In genomic region chr1:23957096-23957495, GRCh38 we compare ENCODE assay signal across 1 cellular context.
TF ChIP-seq lines count a peak whose summit lies in the region.

No MANE protein-coding gene starts in this region.

TF ChIP-seq in HepG2, 621 proteins besides CTCF, POLR2A, EP300 and RAD21:
- TF ChIP-seq NAIF1 (CRISPR knock-in tag; IDR thresholded peaks at IDR 0.05; ENCODE audit: borderline replicate concordance) (no peak), ARNT2 (CRISPR knock-in tag; IDR thresholded peaks at IDR 0.05; ENCODE audit: low read depth) (no peak), ZNF230 (CRISPR knock-in tag; IDR thresholded peaks at IDR 0.05) (no peak), TRIM24 (CRISPR knock-in tag; IDR thresholded peaks at IDR 0.05) (no peak), RNF2 (conservative IDR thresholded peaks at IDR 0.05; ENCODE audit: low read depth) (no peak), HHEX (CRISPR knock-in tag; IDR thresholded peaks at IDR 0.05) (no peak), ZNF513 (CRISPR knock-in tag; conservative IDR thresholded peaks at IDR 0.05) (no peak), HNRNPH1 (optimal IDR thresholded peaks at IDR 0.05; ENCODE audit: low read depth, low read length) (no peak), ZNF678 (CRISPR knock-in tag; IDR thresholded peaks at IDR 0.05) (no peak), ZNF350 (CRISPR knock-in tag; IDR thresholded peaks at IDR 0.05; ENCODE audit: borderline replicate concordance, low read depth) (no peak), SOX5 (CRISPR knock-in tag; IDR thresholded peaks at IDR 0.05; ENCODE audit: borderline replicate concordance) (no peak), NR2F6 (IDR thresholded peaks at IDR 0.05) (no peak), NR2F6 (CRISPR knock-in tag; IDR thresholded peaks at IDR 0.05) (no peak), ARNT (IDR thresholded peaks at IDR 0.05) (no peak), ETS1 (CRISPR knock-in tag; IDR thresholded peaks at IDR 0.05) (no peak), ZNF441 (CRISPR knock-in tag; IDR thresholded peaks at IDR 0.05; ENCODE audit: borderline replicate concordance) (no peak), GLI4 (CRISPR knock-in tag; IDR thresholded peaks at IDR 0.05; ENCODE audit: borderline replicate concordance) (no peak), ZBTB2 (CRISPR knock-in tag; IDR thresholded peaks at IDR 0.05; ENCODE audit: low read depth) (no peak), GZF1 (CRISPR knock-in tag; IDR thresholded peaks at IDR 0.05) (no peak), ZMAT3 (CRISPR knock-in tag; conservative IDR thresholded peaks at IDR 0.05) (no peak), ZNF710 (CRISPR knock-in tag; IDR thresholded peaks at IDR 0.05; ENCODE audit: borderline replicate concordance) (no peak)
TF ChIP-seq in HepG2: peak in this region for 0.
